1 cellular context compared by ENCODE assay signal in the genomic region with DNA sequence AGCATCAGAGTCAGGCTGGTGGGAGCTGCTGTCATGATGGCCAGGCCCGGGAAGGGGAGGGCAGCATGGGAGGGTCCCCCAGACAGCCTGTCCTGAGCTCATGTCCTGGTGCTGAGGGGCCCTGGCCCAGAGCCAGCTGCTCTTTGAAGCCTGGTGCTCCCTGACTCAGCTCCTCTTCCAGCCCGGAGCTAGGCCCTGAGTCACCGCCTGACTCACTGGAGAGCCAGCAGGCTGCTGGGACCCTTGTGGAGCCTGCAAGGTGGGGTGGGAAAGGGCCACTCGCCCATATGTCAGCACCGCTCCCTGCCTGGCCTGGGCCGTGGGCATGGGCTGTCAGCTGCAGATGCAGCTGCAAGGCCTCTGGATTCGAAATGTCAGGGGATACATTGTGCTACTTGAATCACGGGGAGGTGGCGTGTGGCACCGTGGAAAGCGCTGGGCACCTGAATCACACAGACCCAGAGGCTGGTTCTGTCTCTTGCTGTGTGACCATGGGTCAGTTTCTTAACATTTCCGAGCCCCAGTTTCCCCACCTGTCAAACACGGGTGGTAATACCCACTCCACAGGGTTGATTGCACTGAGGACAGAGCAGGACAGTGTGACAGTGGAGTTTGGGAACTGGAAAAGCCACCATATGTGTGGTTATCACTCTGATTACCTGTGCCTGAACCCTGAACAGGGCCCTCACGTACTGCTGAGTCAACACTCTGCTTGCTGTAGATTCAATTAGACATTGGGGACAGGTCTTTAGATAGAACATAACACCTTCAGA.
TF ChIP-seq lines count a peak whose summit lies in the region.

No MANE protein-coding gene starts in this region.

TF ChIP-seq in HEK293, 187 proteins besides CTCF, POLR2A, EP300 and RAD21 (continued from another document):
- TF ChIP-seq SP7 (tag by site-specific recombination; IDR thresholded peaks at IDR 0.05) (0 out of 2 replicates have a peak, but pooled peaks have one; percentile 29), ZNF121 (tag by site-specific recombination; IDR thresholded peaks at IDR 0.05) (no peak), ZNF391 (tag by site-specific recombination; IDR thresholded peaks at IDR 0.05; ENCODE audit: borderline replicate concordance, low read depth) (no peak), TRIM28 (IDR thresholded peaks at IDR 0.05; ENCODE audit: borderline replicate concordance, low read length) (no peak), FEZF1 (tag by site-specific recombination; IDR thresholded peaks at IDR 0.05) (no peak), ZEB2 (tag by site-specific recombination; IDR thresholded peaks at IDR 0.05) (0 out of 2 replicates have a peak, but pooled peaks have one; percentile 18), ZNF785 (tag by site-specific recombination; IDR thresholded peaks at IDR 0.05) (no peak), ZNF600 (tag by site-specific recombination; IDR thresholded peaks at IDR 0.05) (peak; percentile 72), ZSCAN23 (tag by site-specific recombination; IDR thresholded peaks at IDR 0.05) (no peak), GLIS2 (tag by site-specific recombination; IDR thresholded peaks at IDR 0.05) (peak; percentile 76), SETDB1 (IDR thresholded peaks at IDR 0.05; ENCODE audit: insufficient read length, low read length) (no peak), ZNF843 (tag by site-specific recombination; IDR thresholded peaks at IDR 0.05) (no peak), ZIC2 (tag by site-specific recombination; IDR thresholded peaks at IDR 0.05) (peak; percentile 94), ZBTB48 (tag by site-specific recombination; IDR thresholded peaks at IDR 0.05) (peak; percentile 70; the same call in 1 of the 2 replicates), ZNF366 (tag by site-specific recombination; conservative IDR thresholded peaks at IDR 0.05) (no peak), ZNF394 (tag by site-specific recombination; IDR thresholded peaks at IDR 0.05; ENCODE audit: borderline replicate concordance) (peak; percentile 78; the same call in 1 of the 2 replicates)
- TF ChIP-seq, protein P1, sequence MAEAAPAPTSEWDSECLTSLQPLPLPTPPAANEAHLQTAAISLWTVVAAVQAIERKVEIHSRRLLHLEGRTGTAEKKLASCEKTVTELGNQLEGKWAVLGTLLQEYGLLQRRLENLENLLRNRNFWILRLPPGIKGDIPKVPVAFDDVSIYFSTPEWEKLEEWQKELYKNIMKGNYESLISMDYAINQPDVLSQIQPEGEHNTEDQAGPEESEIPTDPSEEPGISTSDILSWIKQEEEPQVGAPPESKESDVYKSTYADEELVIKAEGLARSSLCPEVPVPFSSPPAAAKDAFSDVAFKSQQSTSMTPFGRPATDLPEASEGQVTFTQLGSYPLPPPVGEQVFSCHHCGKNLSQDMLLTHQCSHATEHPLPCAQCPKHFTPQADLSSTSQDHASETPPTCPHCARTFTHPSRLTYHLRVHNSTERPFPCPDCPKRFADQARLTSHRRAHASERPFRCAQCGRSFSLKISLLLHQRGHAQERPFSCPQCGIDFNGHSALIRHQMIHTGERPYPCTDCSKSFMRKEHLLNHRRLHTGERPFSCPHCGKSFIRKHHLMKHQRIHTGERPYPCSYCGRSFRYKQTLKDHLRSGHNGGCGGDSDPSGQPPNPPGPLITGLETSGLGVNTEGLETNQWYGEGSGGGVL (tag by site-specific recombination; IDR thresholded peaks at IDR 0.05), result peak; percentile 35; the same call in 1 of the 2 replicates
- TF ChIP-seq, protein P2, sequence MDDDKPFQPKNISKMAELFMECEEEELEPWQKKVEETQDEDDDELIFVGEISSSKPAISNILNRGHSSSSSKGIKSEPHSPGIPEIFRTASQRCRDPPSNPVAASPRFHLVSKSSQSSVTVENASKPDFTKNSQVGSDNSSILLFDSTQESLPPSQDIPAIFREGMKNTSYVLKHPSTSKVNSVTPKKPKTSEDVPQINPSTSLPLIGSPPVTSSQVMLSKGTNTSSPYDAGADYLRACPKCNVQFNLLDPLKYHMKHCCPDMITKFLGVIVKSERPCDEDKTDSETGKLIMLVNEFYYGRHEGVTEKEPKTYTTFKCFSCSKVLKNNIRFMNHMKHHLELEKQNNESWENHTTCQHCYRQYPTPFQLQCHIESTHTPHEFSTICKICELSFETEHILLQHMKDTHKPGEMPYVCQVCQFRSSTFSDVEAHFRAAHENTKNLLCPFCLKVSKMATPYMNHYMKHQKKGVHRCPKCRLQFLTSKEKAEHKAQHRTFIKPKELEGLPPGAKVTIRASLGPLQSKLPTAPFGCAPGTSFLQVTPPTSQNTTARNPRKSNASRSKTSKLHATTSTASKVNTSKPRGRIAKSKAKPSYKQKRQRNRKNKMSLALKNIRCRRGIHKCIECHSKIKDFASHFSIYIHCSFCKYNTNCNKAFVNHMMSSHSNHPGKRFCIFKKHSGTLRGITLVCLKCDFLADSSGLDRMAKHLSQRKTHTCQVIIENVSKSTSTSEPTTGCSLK (tag by site-specific recombination; IDR thresholded peaks at IDR 0.05), result no peak
- TF ChIP-seq, protein P3, sequence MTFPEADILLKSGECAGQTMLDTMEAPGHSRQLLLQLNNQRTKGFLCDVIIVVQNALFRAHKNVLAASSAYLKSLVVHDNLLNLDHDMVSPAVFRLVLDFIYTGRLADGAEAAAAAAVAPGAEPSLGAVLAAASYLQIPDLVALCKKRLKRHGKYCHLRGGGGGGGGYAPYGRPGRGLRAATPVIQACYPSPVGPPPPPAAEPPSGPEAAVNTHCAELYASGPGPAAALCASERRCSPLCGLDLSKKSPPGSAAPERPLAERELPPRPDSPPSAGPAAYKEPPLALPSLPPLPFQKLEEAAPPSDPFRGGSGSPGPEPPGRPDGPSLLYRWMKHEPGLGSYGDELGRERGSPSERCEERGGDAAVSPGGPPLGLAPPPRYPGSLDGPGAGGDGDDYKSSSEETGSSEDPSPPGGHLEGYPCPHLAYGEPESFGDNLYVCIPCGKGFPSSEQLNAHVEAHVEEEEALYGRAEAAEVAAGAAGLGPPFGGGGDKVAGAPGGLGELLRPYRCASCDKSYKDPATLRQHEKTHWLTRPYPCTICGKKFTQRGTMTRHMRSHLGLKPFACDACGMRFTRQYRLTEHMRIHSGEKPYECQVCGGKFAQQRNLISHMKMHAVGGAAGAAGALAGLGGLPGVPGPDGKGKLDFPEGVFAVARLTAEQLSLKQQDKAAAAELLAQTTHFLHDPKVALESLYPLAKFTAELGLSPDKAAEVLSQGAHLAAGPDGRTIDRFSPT (tag by site-specific recombination; IDR thresholded peaks at IDR 0.05), result 0 out of 2 replicates have a peak, but pooled peaks have one; percentile 23
- TF ChIP-seq, protein P4, sequence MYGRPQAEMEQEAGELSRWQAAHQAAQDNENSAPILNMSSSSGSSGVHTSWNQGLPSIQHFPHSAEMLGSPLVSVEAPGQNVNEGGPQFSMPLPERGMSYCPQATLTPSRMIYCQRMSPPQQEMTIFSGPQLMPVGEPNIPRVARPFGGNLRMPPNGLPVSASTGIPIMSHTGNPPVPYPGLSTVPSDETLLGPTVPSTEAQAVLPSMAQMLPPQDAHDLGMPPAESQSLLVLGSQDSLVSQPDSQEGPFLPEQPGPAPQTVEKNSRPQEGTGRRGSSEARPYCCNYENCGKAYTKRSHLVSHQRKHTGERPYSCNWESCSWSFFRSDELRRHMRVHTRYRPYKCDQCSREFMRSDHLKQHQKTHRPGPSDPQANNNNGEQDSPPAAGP (tag by site-specific recombination; IDR thresholded peaks at IDR 0.05), result peak; percentile 89
- TF ChIP-seq, protein P5, sequence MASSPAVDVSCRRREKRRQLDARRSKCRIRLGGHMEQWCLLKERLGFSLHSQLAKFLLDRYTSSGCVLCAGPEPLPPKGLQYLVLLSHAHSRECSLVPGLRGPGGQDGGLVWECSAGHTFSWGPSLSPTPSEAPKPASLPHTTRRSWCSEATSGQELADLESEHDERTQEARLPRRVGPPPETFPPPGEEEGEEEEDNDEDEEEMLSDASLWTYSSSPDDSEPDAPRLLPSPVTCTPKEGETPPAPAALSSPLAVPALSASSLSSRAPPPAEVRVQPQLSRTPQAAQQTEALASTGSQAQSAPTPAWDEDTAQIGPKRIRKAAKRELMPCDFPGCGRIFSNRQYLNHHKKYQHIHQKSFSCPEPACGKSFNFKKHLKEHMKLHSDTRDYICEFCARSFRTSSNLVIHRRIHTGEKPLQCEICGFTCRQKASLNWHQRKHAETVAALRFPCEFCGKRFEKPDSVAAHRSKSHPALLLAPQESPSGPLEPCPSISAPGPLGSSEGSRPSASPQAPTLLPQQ (tag by site-specific recombination; IDR thresholded peaks at IDR 0.05), result peak; percentile 19; the same call in 1 of the 2 replicates
- TF ChIP-seq, protein P6, sequence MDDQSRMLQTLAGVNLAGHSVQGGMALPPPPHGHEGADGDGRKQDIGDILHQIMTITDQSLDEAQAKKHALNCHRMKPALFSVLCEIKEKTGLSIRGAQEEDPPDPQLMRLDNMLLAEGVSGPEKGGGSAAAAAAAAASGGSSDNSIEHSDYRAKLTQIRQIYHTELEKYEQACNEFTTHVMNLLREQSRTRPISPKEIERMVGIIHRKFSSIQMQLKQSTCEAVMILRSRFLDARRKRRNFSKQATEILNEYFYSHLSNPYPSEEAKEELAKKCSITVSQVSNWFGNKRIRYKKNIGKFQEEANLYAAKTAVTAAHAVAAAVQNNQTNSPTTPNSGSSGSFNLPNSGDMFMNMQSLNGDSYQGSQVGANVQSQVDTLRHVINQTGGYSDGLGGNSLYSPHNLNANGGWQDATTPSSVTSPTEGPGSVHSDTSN (CRISPR knock-in tag; IDR thresholded peaks at IDR 0.05), result no peak
TF ChIP-seq in HEK293: peak in this region for 12.
